8 cellular contexts compared by ENCODE assay signal in the genomic region with DNA sequence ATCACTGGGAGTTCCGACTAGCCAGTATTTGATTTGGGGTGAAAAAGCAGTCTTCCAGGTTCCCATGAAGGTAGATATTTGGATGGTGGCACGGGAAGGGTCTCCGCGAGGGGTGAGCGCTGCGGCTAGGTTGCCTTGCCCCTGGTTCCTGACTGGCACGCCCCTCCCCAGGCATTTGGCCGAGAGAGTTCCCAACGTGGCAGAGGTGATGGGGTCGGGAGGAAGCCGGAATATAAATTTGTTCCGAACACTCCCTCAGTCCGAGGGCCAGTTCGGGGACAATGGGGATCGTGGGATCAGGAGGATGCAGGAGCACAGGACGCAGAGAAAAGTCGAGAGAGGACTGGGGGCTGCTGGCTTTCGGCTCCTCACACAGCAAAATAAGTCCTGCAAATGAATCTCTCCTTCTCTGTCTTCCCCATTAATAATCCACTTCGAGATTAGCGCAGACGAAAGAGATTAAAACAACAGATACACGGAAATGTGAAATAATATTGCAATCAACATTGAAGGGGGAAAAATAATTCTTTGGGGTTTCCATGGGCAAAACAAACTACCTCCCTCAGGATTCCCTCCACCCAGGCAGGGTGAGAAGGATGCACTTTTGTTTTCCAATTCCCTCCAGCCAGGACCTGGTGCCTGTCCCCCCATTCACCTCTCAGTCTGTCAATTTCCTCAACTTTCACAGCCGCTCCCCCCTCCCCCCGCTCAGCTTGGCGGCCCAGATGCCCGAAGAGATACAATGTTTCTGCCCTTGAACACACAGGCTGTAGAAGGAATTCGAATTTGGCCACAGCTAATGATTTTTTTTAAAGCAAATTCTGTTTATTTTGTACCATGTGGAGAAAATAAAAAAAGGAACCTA. TPM values are rescaled to one million over a fixed set of nuclear protein-coding genes. Genes with fewer than 3 reads are reported as not detected.
A peak's percentile ranks its signal among the peaks of the same experiment; 100 is the strongest.
DNase-seq lines count a peak whose midpoint lies in the region; ATAC-seq and TF ChIP-seq lines count a peak whose summit lies in the region.

No MANE protein-coding gene starts in this region.

- H3K36me3 Mint-ChIP-seq in CD4-positive, alpha-beta T cell (ENCODE audit: low read depth) = no peaks in the 10 kb centered on the region
- H3K36me3 Mint-ChIP-seq in endothelial cell (ENCODE audit: low read depth, unreplicated experiment) (no peaks in the 10 kb centered on the region), natural killer cell (no peaks in the 10 kb centered on the region)

- no peak overlapping the region for H3K27ac ChIP-seq in CD4-positive, alpha-beta T cell (ENCODE audit: low read depth, low read length)
- H3K27ac ChIP-seq in Panc1 (ENCODE audit: low read length) = no peak overlapping the region

- BruUV-seq in Panc1 (replicated peaks; lab: Mats Ljungman, UMichigan) = no TSS peak

- H3K36me3 ChIP-seq in Panc1 (ENCODE audit: control insufficient read depth, insufficient read depth, low read length) = no peaks in the 10 kb centered on the region

- peaks cover 61% of the 10 kb centered on the region for H3K27me3 ChIP-seq in CD4-positive, alpha-beta T cell (ENCODE audit: control insufficient read depth, insufficient read depth, low read length)
- peaks cover 52% of the 10 kb centered on the region for H3K27me3 ChIP-seq in Panc1 (ENCODE audit: control insufficient read depth, insufficient read depth, low read length)

- H3K27ac Mint-ChIP-seq in CD4-positive, alpha-beta T cell = no peak overlapping the region
- peak overlapping the region; percentile 66 for H3K27ac Mint-ChIP-seq in endothelial cell (ENCODE audit: unreplicated experiment)
- H3K27ac Mint-ChIP-seq in natural killer cell = peak overlapping the region; percentile 84 to 87

- H3K9me3 Mint-ChIP-seq in CD4-positive, alpha-beta T cell = no peaks in the 10 kb centered on the region
- H3K9me3 Mint-ChIP-seq in endothelial cell (ENCODE audit: unreplicated experiment) = no peaks in the 10 kb centered on the region
- H3K9me3 Mint-ChIP-seq in natural killer cell = no peaks in the 10 kb centered on the region

- no peak for DNase-seq in CD4-positive, alpha-beta T cell
- DNase-seq in Panc1 (ENCODE audit: low read depth, low spot score) (no peak), endothelial cell (ENCODE audit: low spot score) (no peak), natural killer cell (no peak), NCI-H2196 (lab: John Stamatoyannopoulos, UW; ENCODE audit: unreplicated experiment) (no peak), NCI-H510A treated with DMSO at 0.1 percent for 48 hours (lab: John Stamatoyannopoulos, UW) (no peak)
- no peak for DNase-seq in activated CD4-positive, alpha-beta T cell treated with anti-CD3 and anti-CD28 coated beads, Interleukin-2, amount 50 U/mL, for 1 hour

- no peak for TF ChIP-seq CTCF in CD4-positive, alpha-beta T cell (IDR thresholded peaks at IDR 0.05)
- TF ChIP-seq CTCF in Panc1 (IDR thresholded peaks at IDR 0.05) (no peak), endothelial cell (IDR thresholded peaks at IDR 0.05; ENCODE audit: unreplicated experiment) (no peak), natural killer cell (IDR thresholded peaks at IDR 0.05) (no peak)

- H3K4me1 ChIP-seq in Panc1 (ENCODE audit: control insufficient read depth, insufficient read depth, low read length) = peaks cover 15% of the 10 kb centered on the region; the same call in 1 of the 2 replicates

- no peak for ATAC-seq in CD4-positive, alpha-beta T cell (ENCODE audit: poor library complexity)
- peak; percentile 56; the same call in 1 of the 2 replicates for ATAC-seq in Panc1
- ATAC-seq in natural killer cell = no peak
- no peak for ATAC-seq in HG03439 (IDR thresholded peaks at IDR 0.05; ENCODE audit: unreplicated experiment)

- intact Hi-C loops in CD4-positive, alpha-beta T cell (cut with DNase I, micrococcal nuclease) = no loop called here
- intact Hi-C loops in Panc1 (cut with micrococcal nuclease; ENCODE audit: unreplicated experiment) = no loop called here
- intact Hi-C loops in natural killer cell (cut with micrococcal nuclease) = loop anchor here (5.0 to 10.0 kb wide), 3 partner anchors 191 to 662 kb away; a partner anchor contains a TSS

- CTCF ChIA-PET in CD4-positive, alpha-beta T cell (lab: Charles Lee) = interaction anchor here (0.6 kb wide), 1 partner anchor 108 kb away, joined by 3 read pairs; no protein-coding TSS in a partner anchor
- CTCF ChIA-PET in Panc1 (lab: Charles Lee) = no interaction called here

- peaks cover 22% of the 10 kb centered on the region for H3K4me1 Mint-ChIP-seq in CD4-positive, alpha-beta T cell (ENCODE audit: low read depth)
- H3K4me1 Mint-ChIP-seq in endothelial cell (ENCODE audit: unreplicated experiment) (peaks cover 25% of the 10 kb centered on the region), natural killer cell (peaks cover 24% of the 10 kb centered on the region in 2 donors)

- peak overlapping the region; percentile 86 for H3K4me3 Mint-ChIP-seq in CD4-positive, alpha-beta T cell
- H3K4me3 Mint-ChIP-seq in endothelial cell (ENCODE audit: unreplicated experiment) (peak overlapping the region; percentile 86), natural killer cell (peak overlapping the region; percentile 93)

- H3K9me3 ChIP-seq in CD4-positive, alpha-beta T cell (ENCODE audit: control insufficient read depth, low read length) = no peaks in the 10 kb centered on the region
- no peaks in the 10 kb centered on the region for H3K9me3 ChIP-seq in Panc1 (ENCODE audit: control insufficient read depth, insufficient read depth, low read depth, low read length)

- POLR2A ChIA-PET in CD4-positive, alpha-beta T cell (lab: Charles Lee) = no interaction called here
- POLR2A ChIA-PET in Panc1 (lab: Charles Lee) = no interaction called here

- H3K27me3 Mint-ChIP-seq in CD4-positive, alpha-beta T cell = peaks cover 51% of the 10 kb centered on the region
- H3K27me3 Mint-ChIP-seq in endothelial cell (ENCODE audit: unreplicated experiment) (peaks cover 13% of the 10 kb centered on the region), natural killer cell (ENCODE audit: low read depth in 2 of 2) (no peaks in the 10 kb centered on the region)

- H3K4me3 ChIP-seq in Panc1 (ENCODE audit: low read depth in 2 of 2, low read length in 2 of 2) = peak overlapping the region; percentile 23 to 33

- in situ Hi-C loops in Panc1 (cut with HindIII; ENCODE audit: low pct_unique_long_range_greater_than_20kb, low sequenced_read_pairs) = no loop called here

RNA-seq across cellular contexts. Expression of a gene that starts 3.1 kb away (rescaled TPM):
- total RNA-seq in CD4-positive, alpha-beta T cell = 10 to 100 TPM; 12.3 to 13.4 TPM
- total RNA-seq in Panc1 (2021; ENCODE audit: unreplicated experiment) (1.1 TPM), endothelial cell (ENCODE audit: unreplicated experiment) (109 TPM), natural killer cell (1,000 to 10,000 TPM in 1 of 3 donors, 100 to 1,000 TPM in 2; 718 to 1,143 (median 944) TPM)
- polyA plus RNA-seq in Panc1 (2012; ENCODE audit: insufficient read length) = 0.10 TPM
